ENCODE assay signal across 14 cellular contexts in genomic region chr5:178630475-178630930, GRCh38. TPM values are rescaled to one million over a fixed set of nuclear protein-coding genes. Genes with fewer than 3 reads are reported as not detected.
DNase-seq lines count a peak whose midpoint lies in the region; TF ChIP-seq lines count a peak whose summit lies in the region.
"Had no signal": no experiment of that assay in that cellular context is flagged by ENCODE, and none has a peak within 500 bp of the region (broad histone marks: within the 10 kb centered on the region; RNA-seq: fewer than 3 reads in every experiment).

No MANE protein-coding gene starts in this region.

- peak overlapping the region; percentile 38 for H2AFZ ChIP-seq in parathyroid adenoma

- intact Hi-C loops in dorsolateral prefrontal cortex (cut with DNase I), result loop anchor here in 1 of 2 donors (10.0 kb wide), 1 partner anchor 394 kb away; the partner anchor contains the start of gene ZNF879

- H3K36me3 ChIP-seq in parathyroid adenoma (ENCODE audit: control insufficient read depth, insufficient read depth, low read length), result no peaks in the 10 kb centered on the region

- no peaks in the 10 kb centered on the region for H3K27me3 ChIP-seq in parathyroid adenoma (ENCODE audit: control insufficient read depth, insufficient read depth, low read length)
- no peaks in the 10 kb centered on the region for H3K27me3 ChIP-seq in dorsolateral prefrontal cortex

- no peak overlapping the region for H3K4me3 Mint-ChIP-seq in activated CD4-positive, alpha-beta memory T cell treated with anti-CD3 and anti-CD28 coated beads, Interleukin-2, amount 10 ng/mL, durations not matched to agents 7 days and 5 days
- H3K4me3 Mint-ChIP-seq: activated CD4-positive, alpha-beta memory T cell treated with anti-CD3 and anti-CD28 coated beads for 36 hours; central memory CD8-positive, alpha-beta T cell; stimulated activated naive CD8-positive, alpha-beta T cell treated with anti-CD3 and anti-CD28 coated beads, Interleukin-15, amount 100 ng/mL, for 72 hours had no signal

- POLR2A ChIA-PET in activated CD4-positive, alpha-beta memory T cell treated with anti-CD3 and anti-CD28 coated beads, Interleukin-2, amount 10 ng/mL, durations not matched to agents 7 days and 5 days (lab: Charles Lee), result interaction anchor here (0.7 kb wide), 1 partner anchor 10 kb away, joined by 5 read pairs; no protein-coding TSS in a partner anchor

- H3K27ac ChIP-seq in parathyroid adenoma, result no peak overlapping the region
- H3K27ac ChIP-seq in dorsolateral prefrontal cortex, result no peak overlapping the region

- no peak overlapping the region for H3K9ac ChIP-seq in parathyroid adenoma

- H3K9me3 ChIP-seq in parathyroid adenoma (ENCODE audit: control insufficient read depth, low read length), result no peaks in the 10 kb centered on the region

- H3K9me3 Mint-ChIP-seq in activated CD4-positive, alpha-beta memory T cell treated with anti-CD3 and anti-CD28 coated beads, Interleukin-2, amount 10 ng/mL, durations not matched to agents 7 days and 5 days, result peaks cover 7% of the 10 kb centered on the region
- H3K9me3 Mint-ChIP-seq: activated CD4-positive, alpha-beta memory T cell treated with anti-CD3 and anti-CD28 coated beads for 36 hours; central memory CD8-positive, alpha-beta T cell had no signal

- no peaks in the 10 kb centered on the region for H3K4me1 ChIP-seq in parathyroid adenoma

- H3K27ac Mint-ChIP-seq in activated CD4-positive, alpha-beta memory T cell treated with anti-CD3 and anti-CD28 coated beads, Interleukin-2, amount 10 ng/mL, durations not matched to agents 7 days and 5 days, result no peak overlapping the region
- H3K27ac Mint-ChIP-seq: activated CD4-positive, alpha-beta memory T cell treated with anti-CD3 and anti-CD28 coated beads for 36 hours; stimulated activated naive CD8-positive, alpha-beta T cell treated with anti-CD3 and anti-CD28 coated beads, Interleukin-15, amount 100 ng/mL, for 72 hours had no signal

- no peaks in the 10 kb centered on the region for H3K79me2 ChIP-seq in parathyroid adenoma

- CTCF ChIA-PET in activated CD4-positive, alpha-beta memory T cell treated with anti-CD3 and anti-CD28 coated beads, Interleukin-2, amount 10 ng/mL, durations not matched to agents 7 days and 5 days (lab: Charles Lee), result interaction anchor here (0.6 kb wide), 1 partner anchor 23 kb away, joined by 3 read pairs; no protein-coding TSS in a partner anchor

- H3K27me3 Mint-ChIP-seq in activated CD4-positive, alpha-beta memory T cell treated with anti-CD3 and anti-CD28 coated beads, Interleukin-2, amount 10 ng/mL, durations not matched to agents 7 days and 5 days, result peaks cover 6% of the 10 kb centered on the region

- H3K4me1 Mint-ChIP-seq in activated CD4-positive, alpha-beta memory T cell treated with anti-CD3 and anti-CD28 coated beads, Interleukin-2, amount 10 ng/mL, durations not matched to agents 7 days and 5 days, result peaks cover 5% of the 10 kb centered on the region

- H3K4me3 ChIP-seq in choroid plexus epithelial cell (ENCODE audit: low read depth, low read length), result no peak overlapping the region
- no peak overlapping the region for H3K4me3 ChIP-seq in parathyroid adenoma (ENCODE audit: low read depth, low read length)
- H3K4me3 ChIP-seq in dorsolateral prefrontal cortex, result no peak overlapping the region

- TF ChIP-seq CTCF in choroid plexus epithelial cell (conservative IDR thresholded peaks at IDR 0.05; ENCODE audit: low read depth, low read length) (no peak), parathyroid adenoma (IDR thresholded peaks at IDR 0.05) (no peak), dorsolateral prefrontal cortex (IDR thresholded peaks at IDR 0.05 in 54 of 56, conservative IDR thresholded peaks at IDR 0.05 in 2 of 56; ENCODE audit: low read depth in 1 of 56, partially characterized antibody in 56 of 56) (no peak)

- no peak overlapping the region for H3K4me2 ChIP-seq in parathyroid adenoma (ENCODE audit: low read length)

- H3K36me3 Mint-ChIP-seq in activated CD4-positive, alpha-beta memory T cell treated with anti-CD3 and anti-CD28 coated beads, Interleukin-2, amount 10 ng/mL, durations not matched to agents 7 days and 5 days (ENCODE audit: low read depth), result peaks cover 4% of the 10 kb centered on the region

- DNase-seq in DMS53 treated with DMSO at 0.1 percent for 48 hours (lab: John Stamatoyannopoulos, UW; ENCODE audit: unreplicated experiment), result peak; percentile 6
- peak; percentile 13 for DNase-seq in NCI-H69 (lab: John Stamatoyannopoulos, UW)
- peak; percentile 37 for DNase-seq in choroid plexus epithelial cell (ENCODE audit: low read depth)
- DNase-seq in activated CD4-positive, alpha-beta memory T cell treated with anti-CD3 and anti-CD28 coated beads, Interleukin-2, amount 10 ng/mL, durations not matched to agents 7 days and 5 days, result no peak
- no peak for DNase-seq in NCI-H187 treated with DMSO at 0.1 percent for 48 hours (lab: John Stamatoyannopoulos, UW)
- no peak for DNase-seq in mesenteric fat pad (ENCODE audit: low spot score)
- no peak for DNase-seq in dorsolateral prefrontal cortex
- DNase-seq: activated CD4-positive, alpha-beta memory T cell treated with anti-CD3 and anti-CD28 coated beads for 36 hours; NCI-H1930; NCI-H446 treated with DMSO at 0.1 percent for 48 hours; stimulated activated naive CD8-positive, alpha-beta T cell treated with anti-CD3 and anti-CD28 coated beads, Interleukin-15, amount 100 ng/mL, for 72 hours had no signal

RNA-seq across cellular contexts. Expression of gene CLK4, which starts 3.7 kb away (rescaled TPM):
- total RNA-seq in activated CD4-positive, alpha-beta memory T cell treated with anti-CD3 and anti-CD28 coated beads, Interleukin-2, amount 10 ng/mL, durations not matched to agents 7 days and 5 days, result 10 to 100 TPM; 29.5 to 32.0 TPM
- 25.7 TPM for total RNA-seq in mesenteric fat pad
- 10 to 100 TPM; 39.0 to 95.3 (median 58.1) TPM for total RNA-seq in dorsolateral prefrontal cortex

RNA-seq across cellular contexts. Expression of gene COL23A1, which starts 40.3 kb away (rescaled TPM):
- total RNA-seq in activated CD4-positive, alpha-beta memory T cell treated with anti-CD3 and anti-CD28 coated beads, Interleukin-2, amount 10 ng/mL, durations not matched to agents 7 days and 5 days, result under 1 TPM; 0.10 to 0.18 TPM
- total RNA-seq in mesenteric fat pad (0.55 TPM), dorsolateral prefrontal cortex (1 to 10 TPM; 1.3 to 9.7 (median 5.3) TPM)
- total RNA-seq: glomerular endothelial cell had no signal

Comparison
In these comparisons a context has a peak if more than half of its experiments do, and no peak if none do; other contexts are left out.
1. DNase-seq: peak in DMS53 treated with DMSO at 0.1 percent for 48 hours (single experiment), NCI-H69 (single experiment) and choroid plexus epithelial cell (single experiment); none in activated CD4-positive, alpha-beta memory T cell treated with anti-CD3 and anti-CD28 coated beads, Interleukin-2, amount 10 ng/mL, durations not matched to agents 7 days and 5 days (single experiment), NCI-H187 treated with DMSO at 0.1 percent for 48 hours (single experiment), mesenteric fat pad (single experiment) and dorsolateral prefrontal cortex (0 of 10).